13 cellular contexts compared by ENCODE assay signal in the genomic region with DNA sequence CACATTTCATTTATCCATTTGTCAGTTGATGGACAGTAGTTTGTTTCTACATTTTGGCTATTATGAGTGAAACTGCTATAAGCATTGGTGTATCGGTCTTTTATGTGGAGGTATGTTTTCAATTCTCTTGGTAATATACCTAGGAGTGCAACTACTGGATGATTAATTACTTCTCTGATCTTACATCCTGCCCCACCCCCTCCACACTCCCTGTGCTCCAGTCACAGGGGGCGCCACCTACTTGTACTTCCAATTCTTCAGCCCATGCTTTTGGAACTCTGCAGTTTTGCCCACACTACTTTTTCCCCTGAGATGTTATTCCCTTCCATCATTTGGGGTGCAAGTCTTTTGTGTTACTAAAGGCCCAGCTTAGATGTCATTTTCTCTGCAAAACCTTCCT. TPM values are rescaled to one million over a fixed set of nuclear protein-coding genes. Genes with fewer than 3 reads are reported as not detected.
DNase-seq lines count a peak whose midpoint lies in the region; ATAC-seq, FAIRE-seq and TF ChIP-seq lines count a peak whose summit lies in the region.
"Had no signal": no experiment of that assay in that cellular context is flagged by ENCODE, and none has a peak within 500 bp of the region (broad histone marks: within the 10 kb centered on the region; RNA-seq: fewer than 3 reads in every experiment).

No MANE protein-coding gene starts in this region.

- peak; percentile 17; the same call in 1 of the 2 replicates for TF ChIP-seq RAD21 in GM12878 (IDR thresholded peaks at IDR 0.05; ENCODE audit: insufficient read depth, low read depth, low read length)

- H3K4me1 ChIP-seq in Loucy (ENCODE audit: insufficient read depth, low read length, poor library complexity, severe bottlenecking) (peaks cover 5% of the 10 kb centered on the region), GM12878 (ENCODE audit: control insufficient read depth, insufficient read depth, low read length) (peaks cover 44% of the 10 kb centered on the region), osteoblast (ENCODE audit: insufficient read depth, low read length) (peaks cover 19% of the 10 kb centered on the region)

- no peaks in the 10 kb centered on the region for H3K9me3 ChIP-seq in Loucy (ENCODE audit: insufficient read depth, low read depth, low read length)
- H3K9me3 ChIP-seq in GM12878 (replicated peaks; ENCODE audit: control insufficient read depth, insufficient read depth, low read length): no peaks in the 10 kb centered on the region
- no peaks in the 10 kb centered on the region for H3K9me3 ChIP-seq in osteoblast (ENCODE audit: low read depth, low read length)
- H3K9me3 ChIP-seq: sigmoid colon, stomach had no signal

- H3K36me3 ChIP-seq in Loucy (ENCODE audit: insufficient read depth, low read length) (no peaks in the 10 kb centered on the region), GM12878 (ENCODE audit: control insufficient read depth in 2 of 2, insufficient read depth in 2 of 2, low read length in 1 of 2) (no peaks in the 10 kb centered on the region), osteoblast (ENCODE audit: insufficient read depth, low read length) (no peaks in the 10 kb centered on the region)
- H3K36me3 ChIP-seq: sigmoid colon, stomach had no signal

- H3K27me3 ChIP-seq in Loucy (ENCODE audit: insufficient read depth, low read length, poor library complexity, severe bottlenecking): no peaks in the 10 kb centered on the region
- no peaks in the 10 kb centered on the region for H3K27me3 ChIP-seq in GM12878 (replicated peaks in 1 of 2; ENCODE audit: control insufficient read depth in 2 of 2, insufficient read depth in 2 of 2, low read length in 1 of 2)
- no peaks in the 10 kb centered on the region for H3K27me3 ChIP-seq in osteoblast (ENCODE audit: insufficient read depth, low read length)
- H3K27me3 ChIP-seq: sigmoid colon, stomach had no signal

- H3K9me2 ChIP-seq in Loucy (replicated peaks; ENCODE audit: low read depth, low read length): no peaks in the 10 kb centered on the region

- TF ChIP-seq CTCF in Loucy (conservative IDR thresholded peaks at IDR 0.05; ENCODE audit: low read length) (peak; percentile 66), GM12878 (IDR thresholded peaks at IDR 0.05 in 2 of 3, conservative IDR thresholded peaks at IDR 0.05 in 1 of 3; ENCODE audit: control insufficient read depth in 2 of 3, extremely low read depth in 1 of 3, insufficient read depth in 1 of 3, low read depth in 3 of 3, low read length in 3 of 3) (peak in 2 of 3 experiments; percentile 19 to 30; a peak in 2 of 6 replicates), osteoblast (IDR thresholded peaks at IDR 0.05; ENCODE audit: extremely low read depth, low read depth, low read length) (peak; percentile 49)

- RAD21 ChIA-PET in GM12878 (lab: Charles Lee; ENCODE audit: unreplicated experiment): interaction anchor here (1.2 to 4.4 kb wide), 6 partner anchors 10 to 954 kb away, joined by 3 to 98 read pairs (median 4); no protein-coding TSS in a partner anchor

- H4K20me1 ChIP-seq in Loucy (ENCODE audit: insufficient read depth, low read length, poor library complexity, severe bottlenecking) (no peaks in the 10 kb centered on the region), GM12878 (ENCODE audit: control insufficient read depth, insufficient read depth) (no peaks in the 10 kb centered on the region), osteoblast (ENCODE audit: insufficient read depth, low read length) (no peaks in the 10 kb centered on the region)

- SMC1A ChIA-PET in GM12878 (lab: Charles Lee; ENCODE audit: uncharacterized antibody, unreplicated experiment): interaction anchor here (1.5 to 5.7 kb wide), 10 partner anchors 9 to 561 kb away, joined by 4 to 96 read pairs (median 16); no protein-coding TSS in a partner anchor

- intact Hi-C loops in GM12878 (cut with micrococcal nuclease; ENCODE audit: unreplicated experiment): no loop called here

- H3K4me3 ChIP-seq in Loucy (ENCODE audit: low read length, poor library complexity, severe bottlenecking): no peak overlapping the region
- no peak overlapping the region for H3K4me3 ChIP-seq in GM12878
- no peak overlapping the region for H3K4me3 ChIP-seq in osteoblast (ENCODE audit: insufficient read depth, low read length)
- H3K4me3 ChIP-seq: sigmoid colon, stomach had no signal

- TF ChIP-seq EP300 in GM12878 (IDR thresholded peaks at IDR 0.05; ENCODE audit: borderline replicate concordance in 1 of 2, control insufficient read depth in 1 of 2, low read depth in 2 of 2, low read length in 2 of 2): no peak

- peak; percentile 42 to 48 for DNase-seq in activated CD4-positive, alpha-beta T cell treated with anti-CD3 and anti-CD28 coated beads, Interleukin-2, amount 50 U/mL, for 48 hours
- DNase-seq in activated CD4-positive, alpha-beta T cell treated with anti-CD3 and anti-CD28 coated beads, Interleukin-2, amount 50 U/mL, for 1 hour: no peak
- DNase-seq in GM12878 (ENCODE audit: low read depth, low spot score) (no peak), osteoblast (ENCODE audit: insufficient read length, low spot score, missing footprints) (no peak), globus pallidus (ENCODE audit: low spot score) (no peak), occipital lobe (lab: John Stamatoyannopoulos, UW) (no peak)
- DNase-seq: Right ventricle myocardium superior, sigmoid colon, stomach had no signal

- WGBS in GM12878 (ENCODE audit: insufficient coverage, insufficient replicate concordance, low lambda C conversion rate, missing lambda C conversion rate): 98% methylated on average over 2 of the region's 2 CpGs

- H3K4me2 ChIP-seq in Loucy (ENCODE audit: low read depth, low read length, poor library complexity, severe bottlenecking) (no peak overlapping the region), GM12878 (ENCODE audit: control insufficient read depth, insufficient read depth) (no peak overlapping the region), osteoblast (ENCODE audit: insufficient read depth, low read length) (no peak overlapping the region)

- no TSS peak for BruUV-seq in GM12878 (replicated peaks; lab: Mats Ljungman, UMichigan)

- no peak overlapping the region for H3K27ac ChIP-seq in GM12878 (ENCODE audit: control insufficient read depth, insufficient read depth)
- H3K27ac ChIP-seq in osteoblast (ENCODE audit: low read depth, low read length): no peak overlapping the region
- H3K27ac ChIP-seq: C4-2B, sigmoid colon, stomach had no signal

- H2AFZ ChIP-seq in Loucy (ENCODE audit: low read length): no peak overlapping the region
- H2AFZ ChIP-seq in GM12878 (ENCODE audit: control insufficient read depth, low read depth, low read length): no peak overlapping the region
- H2AFZ ChIP-seq in osteoblast (ENCODE audit: low read length): no peak overlapping the region

- ATAC-seq in GM12878: no peak
- ATAC-seq in GM18519 (IDR thresholded peaks at IDR 0.05; ENCODE audit: low FRiP score, unreplicated experiment): no peak
- ATAC-seq: activated T-cell treated with anti-CD3 and anti-CD28 coated beads, Interleukin-2, amount 50 U/mL, for 72 hours had no signal

- in situ Hi-C loops in GM12878 (cut with MboI): no loop called here

- no peak for TF ChIP-seq POLR2A in GM12878 (IDR thresholded peaks at IDR 0.05; ENCODE audit: low read depth, low read length)

- H3K79me2 ChIP-seq in Loucy (ENCODE audit: insufficient read depth, low read length): no peaks in the 10 kb centered on the region
- H3K79me2 ChIP-seq in GM12878 (ENCODE audit: control insufficient read depth, insufficient read depth, low read length): no peaks in the 10 kb centered on the region
- H3K79me2 ChIP-seq in osteoblast (ENCODE audit: insufficient read depth, low read length): no peaks in the 10 kb centered on the region

- H3F3A ChIP-seq in Loucy (ENCODE audit: low read depth): no peaks in the 10 kb centered on the region

- no peak overlapping the region for H3K9ac ChIP-seq in Loucy (ENCODE audit: low read depth, low read length, poor library complexity, severe bottlenecking)
- H3K9ac ChIP-seq in GM12878 (ENCODE audit: control insufficient read depth, insufficient read depth, low read length): no peak overlapping the region

- CTCF ChIA-PET in GM12878 (lab: Yijun Ruan, JAX): interaction anchor here (0.9 to 6.0 kb wide), 6 partner anchors 10 to 561 kb away, joined by 3 to 160 read pairs (median 14); no protein-coding TSS in a partner anchor

- FAIRE-seq in GM12878 (lab: Jason Lieb, UNC): no peak

- POLR2A ChIA-PET in GM12878 (lab: Charles Lee): interaction anchor here (1.3 to 1.6 kb wide), 3 partner anchors 33 to 102 kb away, joined by 3 to 4 read pairs (median 4); no protein-coding TSS in a partner anchor

RNA-seq across cellular contexts. Expression of gene SEC61B, which starts 42.0 kb away (rescaled TPM):
- 26.3 and 28.5 TPM in 2 replicates for total RNA-seq in GM12878 (2013; cell fraction: nucleolus; rRNA removed)
- total RNA-seq in GM12878 (2014; rRNA removed) (255 and 282 TPM in 2 replicates), GM12878 (2014; rRNA removed; fragmentation: Illumina TruSeq; extraction: Trizol) (318 and 349 TPM in 2 replicates), GM12878 (2021) (267 and 278 TPM in 2 replicates), osteoblast (73.1 and 84.0 TPM in 2 replicates), occipital lobe (32.3 TPM)
- polyA plus RNA-seq in GM12878 (2011; ENCODE audit: low read depth): 650 TPM
- polyA plus RNA-seq in GM12878 (2011; rRNA removed) (257 and 280 TPM in 2 replicates), GM12878 (2014; fragmentation: Illumina TruSeq; extraction: Trizol) (239 and 335 TPM in 2 replicates), GM12878 (2014; fragmentation: Nextera tagmentation; extraction: Ambion mirVana) (100 to 1,000 TPM; 108 to 229 TPM), GM12878 (2014; rRNA removed) (384 and 396 TPM in 2 replicates), GM12878 (2016; fragmentation: Nextera tagmentation; extraction: Ambion mirVana) (100 to 1,000 TPM; 721 to 747 TPM)
- polyA plus RNA-seq in GM12878 (2011; cell fraction: cytosol; rRNA removed): 360 and 365 TPM in 2 replicates
- 136 and 154 TPM in 2 replicates for polyA plus RNA-seq in GM12878 (2011; cell fraction: nucleus; rRNA removed)
- 422 and 604 TPM in 2 replicates for polyA plus RNA-seq in GM12878 (2012)
- polyA minus RNA-seq in GM12878 (2011; rRNA and poly(A)+ RNA removed): 62.5 and 68.0 TPM in 2 replicates
- 22.1 and 25.8 TPM in 2 replicates for polyA minus RNA-seq in GM12878 (2011; cell fraction: cytosol; rRNA and poly(A)+ RNA removed)
- 28.2 and 46.9 TPM in 2 replicates for polyA minus RNA-seq in GM12878 (2011; cell fraction: nucleus; rRNA and poly(A)+ RNA removed)

RNA-seq across cellular contexts. Expression of gene ALG2, which starts 42.3 kb away (rescaled TPM):
- 49.9 and 52.5 TPM in 2 replicates for total RNA-seq in GM12878 (2013; cell fraction: nucleolus; rRNA removed)
- total RNA-seq in GM12878 (2014; rRNA removed): 43.0 and 45.2 TPM in 2 replicates
- 34.6 and 34.9 TPM in 2 replicates for total RNA-seq in GM12878 (2014; rRNA removed; fragmentation: Illumina TruSeq; extraction: Trizol)
- 31.7 and 33.0 TPM in 2 replicates for total RNA-seq in GM12878 (2021)
- 27.8 TPM for polyA plus RNA-seq in GM12878 (2011; ENCODE audit: low read depth)
- 44.7 and 56.1 TPM in 2 replicates for polyA plus RNA-seq in GM12878 (2011; rRNA removed)
- 31.6 and 31.8 TPM in 2 replicates for polyA plus RNA-seq in GM12878 (2011; cell fraction: cytosol; rRNA removed)
- polyA plus RNA-seq in GM12878 (2011; cell fraction: nucleus; rRNA removed): 24.9 and 27.6 TPM in 2 replicates
- 30.4 and 32.4 TPM in 2 replicates for polyA plus RNA-seq in GM12878 (2012)
- polyA plus RNA-seq in GM12878 (2014; fragmentation: Illumina TruSeq; extraction: Trizol): 40.9 and 53.2 TPM in 2 replicates
- 10 to 100 TPM in 1 of 2 experiments, 1 to 10 TPM in 1; 8.8 to 17.8 TPM for polyA plus RNA-seq in GM12878 (2014; fragmentation: Nextera tagmentation; extraction: Ambion mirVana)
- polyA plus RNA-seq in GM12878 (2014; rRNA removed): 36.3 and 37.2 TPM in 2 replicates
- polyA plus RNA-seq in GM12878 (2016; fragmentation: Nextera tagmentation; extraction: Ambion mirVana): 10 to 100 TPM; 50.8 to 52.5 TPM
- 22.4 and 26.1 TPM in 2 replicates for polyA minus RNA-seq in GM12878 (2011; rRNA and poly(A)+ RNA removed)
- 8.8 and 9.9 TPM in 2 replicates for polyA minus RNA-seq in GM12878 (2011; cell fraction: cytosol; rRNA and poly(A)+ RNA removed)
- polyA minus RNA-seq in GM12878 (2011; cell fraction: nucleus; rRNA and poly(A)+ RNA removed): 15.4 and 21.9 TPM in 2 replicates
- total RNA-seq in osteoblast: 45.1 and 51.8 TPM in 2 replicates
- total RNA-seq in occipital lobe: 25.0 TPM

Comparison
In these comparisons a context has a peak if more than half of its experiments do, and no peak if none do; other contexts are left out.
1. DNase-seq: peak in activated CD4-positive, alpha-beta T cell treated with anti-CD3 and anti-CD28 coated beads, Interleukin-2, amount 50 U/mL, for 48 hours (2 of 2); none in activated CD4-positive, alpha-beta T cell treated with anti-CD3 and anti-CD28 coated beads, Interleukin-2, amount 50 U/mL, for 1 hour (single experiment), GM12878 (single experiment), osteoblast (single experiment), globus pallidus (single experiment) and occipital lobe (single experiment).
2. Peak in every context shown above with its lines, with median percentiles within 50 percentile points of each other: CTCF ChIP-seq.